21 cellular contexts compared by ENCODE assay signal in the genomic region with DNA sequence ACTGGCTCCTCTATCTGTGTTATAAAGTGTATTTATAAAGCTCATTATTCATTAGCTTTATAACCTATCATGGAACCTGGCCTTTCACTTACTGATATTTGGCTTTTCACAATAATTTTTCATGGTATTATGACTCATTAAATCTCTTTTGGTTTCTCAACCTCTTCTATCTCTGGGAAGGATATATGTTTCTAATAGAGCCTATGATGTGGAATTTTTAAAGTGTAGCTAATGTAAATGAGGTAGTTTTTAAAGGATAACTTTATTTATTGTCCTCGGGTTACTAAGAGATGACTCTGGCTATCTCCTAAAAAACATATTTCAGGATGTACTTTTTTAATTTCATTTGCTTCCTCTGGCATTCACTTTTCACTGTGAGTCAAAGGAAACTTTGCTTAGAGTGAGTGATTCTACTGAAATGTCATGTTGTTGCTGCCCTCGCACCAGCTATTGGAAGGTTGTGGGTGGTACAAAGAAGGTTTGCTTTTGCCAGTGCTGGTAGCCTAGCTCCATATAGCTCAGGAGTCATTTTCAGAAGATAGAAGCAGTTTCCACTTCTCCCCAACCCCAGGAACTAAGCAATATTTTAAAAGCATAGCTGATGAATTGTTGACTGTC.
DNase-seq lines count a peak whose midpoint lies in the region; ATAC-seq, FAIRE-seq and TF ChIP-seq lines count a peak whose summit lies in the region.
"Had no signal": no experiment of that assay in that cellular context is flagged by ENCODE, and none has a peak within 500 bp of the region (broad histone marks: within the 10 kb centered on the region; RNA-seq: fewer than 3 reads in every experiment).

No MANE protein-coding gene starts in this region.

- H2AFZ ChIP-seq in ACC112 (ENCODE audit: low read length, unreplicated experiment) (no peak overlapping the region), SK-N-SH (ENCODE audit: low read depth) (peak overlapping the region; percentile 15; the same call in 1 of the 2 replicates), mesenchymal stem cell (ENCODE audit: low read depth, low read length) (no peak overlapping the region)

- no peaks in the 10 kb centered on the region for H3K79me1 ChIP-seq in mesenchymal stem cell (replicated peaks; ENCODE audit: low read length, poor library complexity, severe bottlenecking)

- H3K36me3 Mint-ChIP-seq in neural crest cell (ENCODE audit: low read depth) = no peaks in the 10 kb centered on the region
- H3K36me3 Mint-ChIP-seq: CD8-positive, alpha-beta T cell had no signal

- no peak for TF ChIP-seq RAD21 in SK-N-SH (IDR thresholded peaks at IDR 0.05; ENCODE audit: low read length)

- no peak overlapping the region for H4K91ac ChIP-seq in mesenchymal stem cell (ENCODE audit: low read length)

- no peak overlapping the region for H3K4ac ChIP-seq in mesenchymal stem cell (ENCODE audit: low read depth in 1 of 2, low read length in 2 of 2)

- H3K18ac ChIP-seq in mesenchymal stem cell (ENCODE audit: low read depth in 1 of 2, low read length in 2 of 2) = no peak overlapping the region

- no peak overlapping the region for H2BK5ac ChIP-seq in mesenchymal stem cell (ENCODE audit: low read depth, low read length, poor library complexity, severe bottlenecking)

- peaks cover 46% of the 10 kb centered on the region for H3K4me1 Mint-ChIP-seq in neural crest cell
- H3K4me1 Mint-ChIP-seq: B cell had no signal

- H3K36me3 ChIP-seq in ACC112 (ENCODE audit: insufficient read depth, low read length) = no peaks in the 10 kb centered on the region
- H3K36me3 ChIP-seq in SK-N-SH (replicated peaks in 1 of 2; ENCODE audit: control insufficient read depth in 1 of 2, insufficient read depth in 2 of 2, low read length in 1 of 2) = no peaks in the 10 kb centered on the region
- no peaks in the 10 kb centered on the region for H3K36me3 ChIP-seq in bronchial epithelial cell (ENCODE audit: control insufficient read depth, insufficient read depth, low read length)
- no peaks in the 10 kb centered on the region for H3K36me3 ChIP-seq in mesenchymal stem cell (ENCODE audit: control insufficient read depth in 1 of 2, insufficient read depth in 2 of 2, low read depth in 1 of 2, low read length in 2 of 2)
- H3K36me3 ChIP-seq: BLaER1 treated with 17β-estradiol and CSF1 and Interleukin-3, amounts not matched to agents 10 nM and 100 nM had no signal

- H3K27me3 ChIP-seq in ACC112 (ENCODE audit: insufficient read depth, low read length) (peaks cover 6% of the 10 kb centered on the region; the same call in 1 of the 2 replicates), SK-N-SH (ENCODE audit: insufficient read depth) (no peaks in the 10 kb centered on the region), bronchial epithelial cell (ENCODE audit: control insufficient read depth, insufficient read depth, low read length) (no peaks in the 10 kb centered on the region), mesenchymal stem cell (ENCODE audit: control insufficient read depth in 1 of 2, insufficient read depth in 1 of 2, low read length in 2 of 2) (no peaks in the 10 kb centered on the region)
- H3K27me3 ChIP-seq: BLaER1 treated with 17β-estradiol and CSF1 and Interleukin-3, amounts not matched to agents 10 nM and 100 nM had no signal

- POLR2A ChIA-PET in SK-N-SH (lab: Yijun Ruan, JAX) = no interaction called here

- no peak overlapping the region for H3K4me3 Mint-ChIP-seq in neural crest cell
- H3K4me3 Mint-ChIP-seq: B cell; CD8-positive, alpha-beta T cell had no signal

- ATAC-seq in GM18868 (IDR thresholded peaks at IDR 0.05; ENCODE audit: unreplicated experiment) (no peak), HG02852 (IDR thresholded peaks at IDR 0.05; ENCODE audit: unreplicated experiment) (no peak)
- no peak for ATAC-seq in activated CD4-positive, CD25-positive, alpha-beta regulatory T cell treated with anti-CD3 and anti-CD28 coated beads, Interleukin-2, amount 50 U/mL, for 24 hours
- ATAC-seq: A549; CD8-positive, alpha-beta T cell had no signal

- H2AK5ac ChIP-seq in mesenchymal stem cell (ENCODE audit: low read length, severe bottlenecking) = no peak overlapping the region

- no peak overlapping the region for H2BK15ac ChIP-seq in mesenchymal stem cell (ENCODE audit: low read depth, poor library complexity, severe bottlenecking)

- H3K9ac ChIP-seq in SK-N-SH (no peak overlapping the region), mesenchymal stem cell (ENCODE audit: low read length) (no peak overlapping the region)
- H3K9ac ChIP-seq: BLaER1 treated with 17β-estradiol and CSF1 and Interleukin-3, amounts not matched to agents 10 nM and 100 nM had no signal

- no peak for TF ChIP-seq EP300 in SK-N-SH (IDR thresholded peaks at IDR 0.05; ENCODE audit: borderline replicate concordance in 1 of 2, low read depth in 1 of 2, low read length in 1 of 2)

- H3K4me2 ChIP-seq in SK-N-SH (peak overlapping the region; percentile 17; the same call in 1 of the 2 replicates), mesenchymal stem cell (ENCODE audit: low read length, poor library complexity, severe bottlenecking) (no peak overlapping the region)
- H3K4me2 ChIP-seq: A549; BLaER1 treated with 17β-estradiol and CSF1 and Interleukin-3, amounts not matched to agents 10 nM and 100 nM had no signal

- no peak overlapping the region for H3K23ac ChIP-seq in mesenchymal stem cell (ENCODE audit: low read length in 2 of 2)

- no peak overlapping the region for H3K4me3 ChIP-seq in ACC112 (ENCODE audit: low read depth, low read length)
- H3K4me3 ChIP-seq in SK-N-SH (ENCODE audit: low read depth in 2 of 2, low read length in 1 of 2) = no peak overlapping the region
- no peak overlapping the region for H3K4me3 ChIP-seq in bronchial epithelial cell (ENCODE audit: low read depth, low read length)
- no peak overlapping the region for H3K4me3 ChIP-seq in mesenchymal stem cell (ENCODE audit: insufficient read depth in 1 of 2, low read depth in 1 of 2, low read length in 2 of 2)
- H3K4me3 ChIP-seq: A549; BLaER1 treated with 17β-estradiol and CSF1 and Interleukin-3, amounts not matched to agents 10 nM and 100 nM had no signal

- H3K27me3 Mint-ChIP-seq in neural crest cell (ENCODE audit: low read depth) = no peaks in the 10 kb centered on the region
- H3K27me3 Mint-ChIP-seq: B cell had no signal

- H4K8ac ChIP-seq in mesenchymal stem cell (ENCODE audit: low read length) = no peak overlapping the region

- CTCF ChIA-PET in SK-N-SH (lab: Yijun Ruan, JAX) = interaction anchor here (0.6 to 1.4 kb wide), 4 partner anchors 17 to 582 kb away, joined by 3 read pairs; no protein-coding TSS in a partner anchor

- no peak for DNase-seq in SK-N-SH
- DNase-seq in bronchial epithelial cell (ENCODE audit: low read depth) = peak; percentile 22
- DNase-seq in neural crest cell (ENCODE audit: low read depth, low spot score) = no peak
- no peak for DNase-seq in mesenchymal stem cell
- DNase-seq: Calu3; CD8-positive, alpha-beta T cell; DMS 273 treated with DMSO at 0.1 percent for 48 hours; DMS53; GOT3; H7 had no signal

- no peaks in the 10 kb centered on the region for H3K79me2 ChIP-seq in ACC112 (ENCODE audit: control insufficient read depth, insufficient read depth, low read length, unreplicated experiment)
- H3K79me2 ChIP-seq in SK-N-SH (ENCODE audit: insufficient read depth) = no peaks in the 10 kb centered on the region

- H2BK12ac ChIP-seq in mesenchymal stem cell (ENCODE audit: low read length in 2 of 2) = no peak overlapping the region

- TF ChIP-seq CTCF in SK-N-SH (IDR thresholded peaks at IDR 0.05) = no peak
- no peak for TF ChIP-seq CTCF in bronchial epithelial cell (IDR thresholded peaks at IDR 0.05; ENCODE audit: insufficient read depth, low read length, severe bottlenecking)
- no peak for TF ChIP-seq CTCF in neural crest cell (conservative IDR thresholded peaks at IDR 0.05)

- no peaks in the 10 kb centered on the region for H3K9me3 Mint-ChIP-seq in neural crest cell
- H3K9me3 Mint-ChIP-seq: CD8-positive, alpha-beta T cell had no signal

- H3K27ac Mint-ChIP-seq in neural crest cell (ENCODE audit: unreplicated experiment) = peak overlapping the region; percentile 96
- H3K27ac Mint-ChIP-seq: B cell; CD8-positive, alpha-beta T cell had no signal

- H3K14ac ChIP-seq in mesenchymal stem cell (ENCODE audit: low read length in 2 of 2) = no peak overlapping the region

- H3K27ac ChIP-seq in ACC112 (ENCODE audit: low read depth, low read length) (peak overlapping the region; percentile 3; the same call in 1 of the 2 replicates), SK-N-SH (ENCODE audit: low read depth in 2 of 2, low read length in 1 of 2) (peak overlapping the region in 1 of 2 experiments; percentile 45; a peak in 2 of 4 replicates), mesenchymal stem cell (ENCODE audit: low read length, poor library complexity, severe bottlenecking) (no peak overlapping the region)
- H3K27ac ChIP-seq: 22Rv1; A549; BLaER1 treated with 17β-estradiol and CSF1 and Interleukin-3, amounts not matched to agents 10 nM and 100 nM had no signal

- no peak for FAIRE-seq in bronchial epithelial cell (lab: Jason Lieb, UNC)
- FAIRE-seq: A549, G401.6, GM12892, GM18507 had no signal

- H3K9me3 ChIP-seq in SK-N-SH = no peaks in the 10 kb centered on the region
- H3K9me3 ChIP-seq in mesenchymal stem cell (ENCODE audit: control insufficient read depth, low read length) = no peaks in the 10 kb centered on the region
- H3K9me3 ChIP-seq: A549; BLaER1 treated with 17β-estradiol and CSF1 and Interleukin-3, amounts not matched to agents 10 nM and 100 nM had no signal

- no peak overlapping the region for H2BK120ac ChIP-seq in mesenchymal stem cell (ENCODE audit: low read depth, low read length)

- no peaks in the 10 kb centered on the region for H3K9me2 ChIP-seq in SK-N-SH

- H3K4me1 ChIP-seq in ACC112 (ENCODE audit: control insufficient read depth, insufficient read depth, low read length, unreplicated experiment) (peaks cover 15% of the 10 kb centered on the region), SK-N-SH (ENCODE audit: control insufficient read depth in 1 of 2, insufficient read depth in 2 of 2, low read depth in 1 of 2, low read length in 1 of 2) (peaks cover 4 to 6% of the 10 kb centered on the region in 2 experiments; a peak in 2 of 4 replicates), mesenchymal stem cell (ENCODE audit: control insufficient read depth, insufficient read depth, low read depth, low read length) (no peaks in the 10 kb centered on the region)
- H3K4me1 ChIP-seq: A549; BLaER1 treated with 17β-estradiol and CSF1 and Interleukin-3, amounts not matched to agents 10 nM and 100 nM had no signal

- no peaks in the 10 kb centered on the region for H4K20me1 ChIP-seq in SK-N-SH (ENCODE audit: insufficient read depth)
- H4K20me1 ChIP-seq: BLaER1 treated with 17β-estradiol and CSF1 and Interleukin-3, amounts not matched to agents 10 nM and 100 nM had no signal

- WGBS in SK-N-SH (ENCODE audit: low lambda C conversion rate) = 20% methylated on average over 2 of the region's 2 CpGs
- 89% methylated on average over 1 of the region's 2 CpGs for WGBS in mesenchymal stem cell

- H3F3A ChIP-seq in SK-N-SH (replicated peaks; ENCODE audit: insufficient read depth) = peaks cover 16% of the 10 kb centered on the region

TF ChIP-seq in SK-N-SH, 30 proteins besides CTCF, POLR2A, EP300 and RAD21 (continues in another document):
- no peak for TF ChIP-seq POLR2AphosphoS5 (IDR thresholded peaks at IDR 0.05; ENCODE audit: low read depth, low read length)
